In the genomic region with DNA sequence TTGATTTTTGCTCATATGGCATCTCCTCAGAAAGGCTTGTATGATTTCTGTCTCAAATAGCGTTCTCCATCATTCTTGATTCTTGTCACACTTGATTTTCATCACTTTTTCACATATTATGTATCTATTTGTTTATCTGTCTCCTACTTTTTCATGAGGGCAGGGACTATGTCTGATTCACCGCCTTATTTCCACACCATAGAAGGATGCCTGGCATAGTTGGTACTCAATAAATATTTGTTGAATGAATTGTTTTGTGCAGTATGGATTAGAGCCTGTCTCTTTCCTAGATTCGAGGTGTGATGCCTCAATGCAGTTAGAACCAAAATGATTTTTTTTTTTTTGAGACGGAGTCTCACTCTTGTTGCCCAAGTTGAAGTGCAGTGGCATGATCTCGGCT, we compare ENCODE assay signal across 1 cellular context.
A peak's percentile ranks its signal among the peaks of the same experiment; 100 is the strongest.
TF ChIP-seq lines count a peak whose summit lies in the region.

No MANE protein-coding gene starts in this region.

TF ChIP-seq in A549, 52 proteins besides CTCF, POLR2A, EP300 and RAD21 (continued from another document):
- TF ChIP-seq, protein P1, sequence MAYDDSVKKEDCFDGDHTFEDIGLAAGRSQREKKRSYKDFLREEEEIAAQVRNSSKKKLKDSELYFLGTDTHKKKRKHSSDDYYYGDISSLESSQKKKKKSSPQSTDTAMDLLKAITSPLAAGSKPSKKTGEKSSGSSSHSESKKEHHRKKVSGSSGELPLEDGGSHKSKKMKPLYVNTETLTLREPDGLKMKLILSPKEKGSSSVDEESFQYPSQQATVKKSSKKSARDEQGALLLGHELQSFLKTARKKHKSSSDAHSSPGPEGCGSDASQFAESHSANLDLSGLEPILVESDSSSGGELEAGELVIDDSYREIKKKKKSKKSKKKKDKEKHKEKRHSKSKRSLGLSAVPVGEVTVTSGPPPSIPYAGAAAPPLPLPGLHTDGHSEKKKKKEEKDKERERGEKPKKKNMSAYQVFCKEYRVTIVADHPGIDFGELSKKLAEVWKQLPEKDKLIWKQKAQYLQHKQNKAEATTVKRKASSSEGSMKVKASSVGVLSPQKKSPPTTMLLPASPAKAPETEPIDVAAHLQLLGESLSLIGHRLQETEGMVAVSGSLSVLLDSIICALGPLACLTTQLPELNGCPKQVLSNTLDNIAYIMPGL (CRISPR knock-in tag; IDR thresholded peaks at IDR 0.05; ENCODE audit: borderline replicate concordance) = no peak
- TF ChIP-seq CBX8 (IDR thresholded peaks at IDR 0.05) (no peak), RARB (CRISPR knock-in tag; IDR thresholded peaks at IDR 0.05) (no peak), CEBPB (IDR thresholded peaks at IDR 0.05) (peak in 1 of 2 experiments; percentile 76; a peak in 2 of 4 replicates)
- TF ChIP-seq, protein P2, sequence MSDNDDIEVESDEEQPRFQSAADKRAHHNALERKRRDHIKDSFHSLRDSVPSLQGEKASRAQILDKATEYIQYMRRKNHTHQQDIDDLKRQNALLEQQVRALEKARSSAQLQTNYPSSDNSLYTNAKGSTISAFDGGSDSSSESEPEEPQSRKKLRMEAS (IDR thresholded peaks at IDR 0.05) = 0 out of 2 replicates have a peak, but pooled peaks have one; percentile 28
TF ChIP-seq in A549: peak in this region for 4.
